ENCODE assay signal across 21 cellular contexts in genomic region chr3:144415492-144415891, GRCh38.
DNase-seq lines count a peak whose midpoint lies in the region; ATAC-seq and TF ChIP-seq lines count a peak whose summit lies in the region.
"Had no signal": no experiment of that assay in that cellular context is flagged by ENCODE, and none has a peak within 500 bp of the region (broad histone marks: within the 10 kb centered on the region; RNA-seq: fewer than 3 reads in every experiment).

No MANE protein-coding gene starts in this region.

- H3K14ac ChIP-seq in H9 (ENCODE audit: insufficient read depth, low read length) (no peak overlapping the region), neuronal stem cell (ENCODE audit: low read length) (no peak overlapping the region)

- H3K56ac ChIP-seq in H9 (ENCODE audit: insufficient read length, low read depth, low read length), result no peak overlapping the region

- H3K27ac ChIP-seq in H9 (ENCODE audit: insufficient read length, low read depth, low read length) (no peak overlapping the region), neuronal stem cell (replicated peaks; ENCODE audit: low read length) (no peak overlapping the region)
- H3K27ac ChIP-seq: adrenal gland; BLaER1 treated with 17β-estradiol and CSF1 and Interleukin-3, amounts not matched to agents 10 nM and 100 nM; testis; VCaP had no signal

- ATAC-seq in GM19397 (IDR thresholded peaks at IDR 0.05; ENCODE audit: unreplicated experiment) (no peak), HG02938 (IDR thresholded peaks at IDR 0.05; ENCODE audit: unreplicated experiment) (no peak)
- ATAC-seq: HCT116; right cardiac atrium; stimulated activated effector memory CD8-positive, alpha-beta T cell treated with anti-CD3 and anti-CD28 coated beads, Interleukin-12 subunit alpha, Interleukin-12 subunit beta, amount 100 ng/mL, for 72 hours had no signal

- no peak overlapping the region for H3K4me3 Mint-ChIP-seq in H9
- H3K4me3 Mint-ChIP-seq: stimulated activated effector memory CD8-positive, alpha-beta T cell treated with anti-CD3 and anti-CD28 coated beads, Interleukin-12 subunit alpha, Interleukin-12 subunit beta, amount 100 ng/mL, for 72 hours had no signal

- no peak for TF ChIP-seq CTCF in H9 (conservative IDR thresholded peaks at IDR 0.05)

- H3K27me3 Mint-ChIP-seq in H9 (ENCODE audit: low read depth), result no peaks in the 10 kb centered on the region

- H3K27ac Mint-ChIP-seq in H9, result peak overlapping the region in 2 of 3 experiments; percentile 1 to 53; a peak in 2 of 7 replicates
- H3K27ac Mint-ChIP-seq: stimulated activated effector memory CD8-positive, alpha-beta T cell treated with anti-CD3 and anti-CD28 coated beads, Interleukin-12 subunit alpha, Interleukin-12 subunit beta, amount 100 ng/mL, for 72 hours had no signal

- no peak overlapping the region for H3T11ph ChIP-seq in H9 (ENCODE audit: low read length)

- H2BK5ac ChIP-seq in H9 (ENCODE audit: insufficient read length, low read length), result no peak overlapping the region
- H2BK5ac ChIP-seq in neuronal stem cell (ENCODE audit: low read length), result no peak overlapping the region

- H2BK20ac ChIP-seq in H9 (ENCODE audit: low read depth, low read length, poor library complexity, severe bottlenecking), result no peak overlapping the region

- no peak overlapping the region for H3K4ac ChIP-seq in H9 (ENCODE audit: low read depth, low read length)
- H3K4ac ChIP-seq in neuronal stem cell (ENCODE audit: low read length), result no peak overlapping the region

- no peaks in the 10 kb centered on the region for H4K20me1 ChIP-seq in H9 (ENCODE audit: control insufficient read depth, insufficient read depth, insufficient read length)
- H4K20me1 ChIP-seq: BLaER1 treated with 17β-estradiol and CSF1 and Interleukin-3, amounts not matched to agents 10 nM and 100 nM had no signal

- no peaks in the 10 kb centered on the region for H3K36me3 Mint-ChIP-seq in H9 (ENCODE audit: insufficient read depth in 1 of 3, low read depth in 3 of 3)
- H3K36me3 Mint-ChIP-seq: stimulated activated effector memory CD8-positive, alpha-beta T cell treated with anti-CD3 and anti-CD28 coated beads, Interleukin-12 subunit alpha, Interleukin-12 subunit beta, amount 100 ng/mL, for 72 hours had no signal

- no peaks in the 10 kb centered on the region for H3K9me3 Mint-ChIP-seq in H9

- no peak overlapping the region for H3K4me3 ChIP-seq in neuronal stem cell (ENCODE audit: low read length in 2 of 2)
- H3K4me3 ChIP-seq: adrenal gland; BLaER1 treated with 17β-estradiol and CSF1 and Interleukin-3, amounts not matched to agents 10 nM and 100 nM; lung; testis had no signal

- H2BK120ac ChIP-seq in H9 (ENCODE audit: low read depth, low read length, poor library complexity, severe bottlenecking), result no peak overlapping the region
- H2BK120ac ChIP-seq in neuronal stem cell (ENCODE audit: low read depth, low read length), result no peak overlapping the region

- H4K5ac ChIP-seq in H9 (ENCODE audit: insufficient read length, low read depth, low read length), result no peak overlapping the region

- no peaks in the 10 kb centered on the region for H3K79me2 ChIP-seq in H9 (ENCODE audit: insufficient read depth, low read length)

- H2AK5ac ChIP-seq in H9 (ENCODE audit: insufficient read length, low read length), result no peak overlapping the region
- H2AK5ac ChIP-seq in neuronal stem cell (ENCODE audit: low read depth, low read length), result no peak overlapping the region

- H3K4me2 ChIP-seq in H9 (ENCODE audit: insufficient read depth, insufficient read length, low read length) (no peak overlapping the region), neuronal stem cell (ENCODE audit: insufficient read depth, low read length, poor library complexity, severe bottlenecking) (no peak overlapping the region)
- H3K4me2 ChIP-seq: BLaER1 treated with 17β-estradiol and CSF1 and Interleukin-3, amounts not matched to agents 10 nM and 100 nM had no signal

- no peak overlapping the region for H2BK12ac ChIP-seq in H9 (ENCODE audit: insufficient read length, low read depth, low read length)
- no peak overlapping the region for H2BK12ac ChIP-seq in neuronal stem cell (ENCODE audit: low read length)

- no peaks in the 10 kb centered on the region for H3K23me2 ChIP-seq in H9 (ENCODE audit: insufficient read length, low read depth, low read length, poor library complexity, severe bottlenecking)

- H2BK15ac ChIP-seq in H9 (ENCODE audit: low read depth, low read length) (no peak overlapping the region), neuronal stem cell (ENCODE audit: low read length) (no peak overlapping the region)

- no peaks in the 10 kb centered on the region for H3K36me3 ChIP-seq in neuronal stem cell (replicated peaks in 1 of 2; ENCODE audit: control insufficient read depth in 2 of 2, insufficient read depth in 2 of 2, low read length in 2 of 2)
- H3K36me3 ChIP-seq: adrenal gland; BLaER1 treated with 17β-estradiol and CSF1 and Interleukin-3, amounts not matched to agents 10 nM and 100 nM had no signal

- H4K8ac ChIP-seq in H9 (replicated peaks; ENCODE audit: insufficient read length, low read depth, low read length) (no peak overlapping the region), neuronal stem cell (ENCODE audit: low read depth, low read length) (no peak overlapping the region)

- H3K23ac ChIP-seq in H9 (ENCODE audit: insufficient read length, low read depth, low read length) (no peak overlapping the region), neuronal stem cell (ENCODE audit: low read depth, low read length, poor library complexity) (no peak overlapping the region)

- H2AFZ ChIP-seq in H9 (ENCODE audit: low read length), result no peak overlapping the region
- H2AFZ ChIP-seq in neuronal stem cell (ENCODE audit: low read length), result peak overlapping the region; percentile 6

- H3K79me1 ChIP-seq in H9 (ENCODE audit: insufficient read depth, low read depth, low read length, poor library complexity, severe bottlenecking), result no peaks in the 10 kb centered on the region
- no peaks in the 10 kb centered on the region for H3K79me1 ChIP-seq in neuronal stem cell (ENCODE audit: low read depth, low read length)

- H3K9ac ChIP-seq in H9 (ENCODE audit: extremely low read depth, insufficient read length, low read length) (no peak overlapping the region), neuronal stem cell (ENCODE audit: low read depth, low read length, poor library complexity) (no peak overlapping the region)
- H3K9ac ChIP-seq: BLaER1 treated with 17β-estradiol and CSF1 and Interleukin-3, amounts not matched to agents 10 nM and 100 nM had no signal

- H3K27me3 ChIP-seq in H9 (ENCODE audit: insufficient read depth, low read length) (no peaks in the 10 kb centered on the region), neuronal stem cell (ENCODE audit: control insufficient read depth in 3 of 3, insufficient read depth in 3 of 3, low read depth in 1 of 3, low read length in 3 of 3) (no peaks in the 10 kb centered on the region)
- H3K27me3 ChIP-seq: adrenal gland; BLaER1 treated with 17β-estradiol and CSF1 and Interleukin-3, amounts not matched to agents 10 nM and 100 nM; testis had no signal

- H3K4me1 Mint-ChIP-seq in H9, result no peaks in the 10 kb centered on the region
- H3K4me1 Mint-ChIP-seq: stimulated activated effector memory CD8-positive, alpha-beta T cell treated with anti-CD3 and anti-CD28 coated beads, Interleukin-12 subunit alpha, Interleukin-12 subunit beta, amount 100 ng/mL, for 72 hours had no signal

- H4K91ac ChIP-seq in H9 (ENCODE audit: insufficient read length, low read depth, low read length) (no peak overlapping the region), neuronal stem cell (ENCODE audit: low read depth, low read length, poor library complexity) (no peak overlapping the region)

- H3K4me1 ChIP-seq in H9 (ENCODE audit: insufficient read depth, low read length) (no peaks in the 10 kb centered on the region), neuronal stem cell (ENCODE audit: control insufficient read depth in 2 of 2, insufficient read depth in 1 of 2, low read depth in 1 of 2, low read length in 2 of 2) (no peaks in the 10 kb centered on the region)
- H3K4me1 ChIP-seq: adrenal gland; BLaER1 treated with 17β-estradiol and CSF1 and Interleukin-3, amounts not matched to agents 10 nM and 100 nM; testis had no signal

- no peaks in the 10 kb centered on the region for H3K9me3 ChIP-seq in H9 (ENCODE audit: control insufficient read depth, low read depth, low read length)
- H3K9me3 ChIP-seq in neuronal stem cell (replicated peaks in 1 of 2; ENCODE audit: control insufficient read depth in 2 of 2, insufficient read depth in 1 of 2, low read depth in 1 of 2, low read length in 2 of 2), result peaks cover 0 to 3% of the 10 kb centered on the region in 2 donors
- H3K9me3 ChIP-seq: adrenal gland; BLaER1 treated with 17β-estradiol and CSF1 and Interleukin-3, amounts not matched to agents 10 nM and 100 nM; testis had no signal

- H3K18ac ChIP-seq in H9 (ENCODE audit: insufficient read length, low read depth, low read length) (no peak overlapping the region), neuronal stem cell (ENCODE audit: low read length) (no peak overlapping the region)

- peak; percentile 64 for DNase-seq in NCI-H2171 treated with DMSO at 0.1 percent for 48 hours (lab: John Stamatoyannopoulos, UW)
- no peak for DNase-seq in NCI-H2171 (lab: John Stamatoyannopoulos, UW)
- no peak for DNase-seq in H9
- peak; percentile 42 to 84 for DNase-seq in NCI-H524 (lab: John Stamatoyannopoulos, UW)
- no peak for DNase-seq in neuronal stem cell (ENCODE audit: low spot score)
- no peak for DNase-seq in epidermal melanocyte (ENCODE audit: insufficient read length, low spot score)
- DNase-seq: activated effector memory CD4-positive, alpha-beta T cell treated with anti-CD3 and anti-CD28 coated beads, Interleukin-2, amount 50 U/mL, for 16 hours; adrenal gland; hypothalamus; NCI-H1417 treated with DMSO at 0.1 percent for 48 hours; NCI-H226; right cardiac atrium; SIG-M5; testis had no signal

- no CpG with 5 or more reads among the region's 1 CpG for WGBS in H9 (ENCODE audit: extremely low coverage, insufficient read length, low lambda C conversion rate)
- no CpG with 5 or more reads among the region's 1 CpG for WGBS in neuronal stem cell (ENCODE audit: extremely low coverage in 2 of 2, insufficient read length in 2 of 2, insufficient replicate concordance in 1 of 2), 2 donors

Comparison
In these comparisons a context has a peak if more than half of its experiments do, and no peak if none do; other contexts are left out.
1. DNase-seq: peak in NCI-H2171 treated with DMSO at 0.1 percent for 48 hours (single experiment) and NCI-H524 (2 of 2); none in NCI-H2171 (single experiment), H9 (single experiment), neuronal stem cell (single experiment) and epidermal melanocyte (single experiment).